18 cellular contexts compared by ENCODE assay signal in genomic region chr5:19874811-19875210, GRCh38.
DNase-seq lines count a peak whose midpoint lies in the region; ATAC-seq, FAIRE-seq and TF ChIP-seq lines count a peak whose summit lies in the region.
"Had no signal": no experiment of that assay in that cellular context is flagged by ENCODE, and none has a peak within 500 bp of the region (broad histone marks: within the 10 kb centered on the region; RNA-seq: fewer than 3 reads in every experiment).

No MANE protein-coding gene starts in this region.

- no peaks in the 10 kb centered on the region; the same call in 1 of the 2 replicates for H3K4me1 ChIP-seq in Panc1 (ENCODE audit: control insufficient read depth, insufficient read depth, low read length)
- H3K4me1 ChIP-seq: BE2C had no signal

- H3K27me3 ChIP-seq in Panc1 (ENCODE audit: control insufficient read depth, insufficient read depth, low read length), result no peaks in the 10 kb centered on the region
- H3K27me3 ChIP-seq: BE2C had no signal

- peak; percentile 96 for FAIRE-seq in D721Med (lab: Jason Lieb, UNC)

- TF ChIP-seq CTCF in D721Med (IDR thresholded peaks at IDR 0.05; ENCODE audit: insufficient read depth, missing control alignments) (no peak), Panc1 (IDR thresholded peaks at IDR 0.05) (no peak), glutamatergic neuron (IDR thresholded peaks at IDR 0.05; ENCODE audit: partially characterized antibody, unreplicated experiment) (no peak)

- peaks cover 10% of the 10 kb centered on the region for H3K36me3 Mint-ChIP-seq in glutamatergic neuron (ENCODE audit: unreplicated experiment)
- no peaks in the 10 kb centered on the region for H3K36me3 Mint-ChIP-seq in stimulated activated naive B cell treated with anti-CD40 and anti-IgM and Interleukin-4, amounts not matched to agents 10 μg/mL and 1 μg/mL and 100 μg/mL, for 72 hours
- H3K36me3 Mint-ChIP-seq: CD4-positive, CD25-positive, alpha-beta regulatory T cell; CD8-positive, alpha-beta memory T cell had no signal

- H3K4me3 Mint-ChIP-seq in glutamatergic neuron (ENCODE audit: unreplicated experiment), result no peak overlapping the region
- no peak overlapping the region for H3K4me3 Mint-ChIP-seq in stimulated activated naive B cell treated with anti-CD40 and anti-IgM and Interleukin-4, amounts not matched to agents 10 μg/mL and 1 μg/mL and 100 μg/mL, for 72 hours
- H3K4me3 Mint-ChIP-seq: CD4-positive, CD25-positive, alpha-beta regulatory T cell; CD8-positive, alpha-beta memory T cell; H9 had no signal

- no TSS peak for BruUV-seq in Panc1 (replicated peaks; lab: Mats Ljungman, UMichigan)

- CTCF ChIA-PET in Panc1 (lab: Charles Lee), result no interaction called here

- DNase-seq in D721Med (ENCODE audit: insufficient read length, low spot score), result no peak
- DNase-seq in NCI-H524 (lab: John Stamatoyannopoulos, UW), result peak; percentile 97 to 100
- no peak for DNase-seq in Panc1 (ENCODE audit: low read depth, low spot score)
- no peak for DNase-seq in glutamatergic neuron
- no peak for DNase-seq in dedifferentiated amniotic fluid mesenchymal stem cell (ENCODE audit: extremely low spot score)
- no peak for DNase-seq in stimulated activated naive B cell treated with anti-CD40 and anti-IgM and Interleukin-4, amounts not matched to agents 10 μg/mL and 1 μg/mL and 100 μg/mL, for 72 hours
- DNase-seq in NCI-H526 (lab: John Stamatoyannopoulos, UW), result no peak
- DNase-seq: ACHN; BE2C; C1 segment of cervical spinal cord; CD4-positive, CD25-positive, alpha-beta regulatory T cell; CD8-positive, alpha-beta memory T cell; COR-L47; DMS153; DMS79; GF-D8; GOT3; H9 had no signal

- peak overlapping the region; percentile 17; the same call in 1 of the 2 replicates for H3K27ac ChIP-seq in Panc1 (ENCODE audit: low read length)

- no peaks in the 10 kb centered on the region for H3K27me3 Mint-ChIP-seq in glutamatergic neuron (ENCODE audit: unreplicated experiment)
- H3K27me3 Mint-ChIP-seq in stimulated activated naive B cell treated with anti-CD40 and anti-IgM and Interleukin-4, amounts not matched to agents 10 μg/mL and 1 μg/mL and 100 μg/mL, for 72 hours, result no peaks in the 10 kb centered on the region
- H3K27me3 Mint-ChIP-seq: CD4-positive, CD25-positive, alpha-beta regulatory T cell; CD8-positive, alpha-beta memory T cell had no signal

- H3K4me3 ChIP-seq in Panc1 (ENCODE audit: low read depth in 2 of 2, low read length in 2 of 2), result no peak overlapping the region

- peaks cover 18% of the 10 kb centered on the region for H3K4me1 Mint-ChIP-seq in glutamatergic neuron (ENCODE audit: low read depth, unreplicated experiment)
- no peaks in the 10 kb centered on the region for H3K4me1 Mint-ChIP-seq in stimulated activated naive B cell treated with anti-CD40 and anti-IgM and Interleukin-4, amounts not matched to agents 10 μg/mL and 1 μg/mL and 100 μg/mL, for 72 hours
- H3K4me1 Mint-ChIP-seq: CD4-positive, CD25-positive, alpha-beta regulatory T cell; CD8-positive, alpha-beta memory T cell had no signal

- H3K9me3 ChIP-seq in Panc1 (ENCODE audit: control insufficient read depth, insufficient read depth, low read depth, low read length), result no peaks in the 10 kb centered on the region
- H3K9me3 ChIP-seq: BE2C had no signal

- H3K27ac Mint-ChIP-seq in glutamatergic neuron (ENCODE audit: unreplicated experiment), result peak overlapping the region; percentile 83
- H3K27ac Mint-ChIP-seq in stimulated activated naive B cell treated with anti-CD40 and anti-IgM and Interleukin-4, amounts not matched to agents 10 μg/mL and 1 μg/mL and 100 μg/mL, for 72 hours, result no peak overlapping the region
- H3K27ac Mint-ChIP-seq: CD4-positive, CD25-positive, alpha-beta regulatory T cell; CD8-positive, alpha-beta memory T cell; H9 had no signal

- in situ Hi-C loops in Panc1 (cut with HindIII; ENCODE audit: low pct_unique_long_range_greater_than_20kb, low sequenced_read_pairs), result no loop called here

- POLR2A ChIA-PET in Panc1 (lab: Charles Lee), result no interaction called here

- H3K9me3 Mint-ChIP-seq in glutamatergic neuron (ENCODE audit: unreplicated experiment), result peaks cover 4% of the 10 kb centered on the region
- H3K9me3 Mint-ChIP-seq in stimulated activated naive B cell treated with anti-CD40 and anti-IgM and Interleukin-4, amounts not matched to agents 10 μg/mL and 1 μg/mL and 100 μg/mL, for 72 hours, result peaks cover 3 to 6% of the 10 kb centered on the region in 2 donors

- no peak for ATAC-seq in Panc1
- no peak for ATAC-seq in stimulated activated naive B cell treated with anti-CD40 and anti-IgM and Interleukin-4, amounts not matched to agents 10 μg/mL and 1 μg/mL and 100 μg/mL, for 72 hours (replicated peaks)

- H3K36me3 ChIP-seq in Panc1 (ENCODE audit: control insufficient read depth, insufficient read depth, low read length), result no peaks in the 10 kb centered on the region
- H3K36me3 ChIP-seq: BE2C had no signal

- intact Hi-C loops in Panc1 (cut with micrococcal nuclease; ENCODE audit: unreplicated experiment), result no loop called here

Comparison
In these comparisons a context has a peak if more than half of its experiments do, and no peak if none do; other contexts are left out.
1. DNase-seq: peak in NCI-H524 (2 of 2); none in D721Med (single experiment), Panc1 (single experiment), glutamatergic neuron (single experiment), dedifferentiated amniotic fluid mesenchymal stem cell (single experiment), stimulated activated naive B cell treated with anti-CD40 and anti-IgM and Interleukin-4, amounts not matched to agents 10 μg/mL and 1 μg/mL and 100 μg/mL, for 72 hours (single experiment) and NCI-H526 (0 of 2).